ENCODE assay signal across 1 cellular context in genomic region chr1:92442351-92442750, GRCh38.
TF ChIP-seq lines count a peak whose summit lies in the region.

No MANE protein-coding gene starts in this region.

TF ChIP-seq in IMR-90, 13 proteins besides CTCF, POLR2A, EP300 and RAD21 (continued from another document):
- TF ChIP-seq FOS (IDR thresholded peaks at IDR 0.05; ENCODE audit: low read depth, low read length) (no peak), BHLHE40 (IDR thresholded peaks at IDR 0.05; ENCODE audit: low read depth, low read length) (no peak)
TF ChIP-seq in IMR-90: peak in this region for 0.
